25 cellular contexts compared by ENCODE assay signal in the genomic region with DNA sequence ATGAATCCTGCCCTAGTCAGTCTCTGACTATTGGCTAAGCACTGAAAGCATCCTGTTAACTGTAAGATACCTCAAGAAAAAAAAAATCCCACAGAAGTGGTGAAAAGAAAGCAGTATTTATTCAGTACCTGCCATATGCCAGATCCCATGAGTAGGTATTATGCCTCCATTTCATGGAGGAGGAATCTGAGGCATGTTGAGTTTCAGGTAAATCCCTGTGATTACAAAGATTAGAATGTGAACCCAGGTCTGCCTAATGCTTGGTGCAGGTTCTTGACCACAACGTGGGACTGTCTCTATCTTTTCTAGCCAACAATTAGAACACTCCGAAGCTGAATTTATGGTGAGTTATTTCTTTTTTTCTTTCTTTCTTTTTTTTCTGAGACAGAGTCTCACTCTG. TPM values are rescaled to one million over a fixed set of nuclear protein-coding genes. Genes with fewer than 3 reads are reported as not detected.
"Had no signal": no experiment of that assay in that cellular context is flagged by ENCODE, and none has a peak within 500 bp of the region (broad histone marks: within the 10 kb centered on the region; RNA-seq: fewer than 3 reads in every experiment).

No MANE protein-coding gene starts in this region.

- H2AFZ ChIP-seq: neural progenitor cell, parathyroid adenoma had no signal

- H3K4me1 ChIP-seq: neural progenitor cell, parathyroid adenoma, psoas muscle, sigmoid colon, tibial nerve, upper lobe of right lung, uterus had no signal

- H3K79me2 ChIP-seq: parathyroid adenoma had no signal

- FAIRE-seq: small intestine had no signal

- H3K9ac ChIP-seq: neural progenitor cell, parathyroid adenoma had no signal

- H3K27ac ChIP-seq: neural progenitor cell, ovary, parathyroid adenoma, psoas muscle, right lobe of liver, sigmoid colon, thoracic aorta, thyroid gland, tibial nerve, upper lobe of right lung, uterus had no signal

- H3K9me3 ChIP-seq: ovary, psoas muscle, right lobe of liver, sigmoid colon, stomach, thoracic aorta, thyroid gland, tibial nerve, upper lobe of right lung, uterus had no signal

- H3K4me3 ChIP-seq: neural progenitor cell, ovary, psoas muscle, right lobe of liver, sigmoid colon, stomach, thoracic aorta, thyroid gland, tibial nerve, upper lobe of right lung, uterus had no signal

- H3K36me3 ChIP-seq: neural progenitor cell, ovary, right lobe of liver, sigmoid colon, stomach, thoracic aorta, thyroid gland, tibial nerve, upper lobe of right lung, uterus had no signal

- ATAC-seq: natural killer cell; right cardiac atrium; right lobe of liver; stimulated activated effector memory CD8-positive, alpha-beta T cell treated with anti-CD3 and anti-CD28 coated beads, Interleukin-12 subunit alpha, Interleukin-12 subunit beta, amount 100 ng/mL, for 72 hours; stimulated activated naive B cell treated with anti-CD40 and anti-IgM and Interleukin-4, amounts not matched to agents 10 μg/mL and 1 μg/mL and 100 μg/mL, for 72 hours; upper lobe of right lung had no signal

- H3K27me3 ChIP-seq: neural progenitor cell, ovary, right lobe of liver, sigmoid colon, stomach, thyroid gland, tibial nerve, upper lobe of right lung, uterus had no signal

- H3K4me2 ChIP-seq: neural progenitor cell had no signal

- DNase-seq: natural killer cell; occipital lobe; ovary; posterior cingulate gyrus; psoas muscle; right cardiac atrium; right lobe of liver; sigmoid colon; small intestine; stimulated activated CD4-positive, alpha-beta T cell treated with anti-CD3 and anti-CD28 coated beads, Interleukin-15, amount 100 ng/mL, for 24 hours; stimulated activated CD4-positive, alpha-beta T cell treated with anti-CD3 and anti-CD28 coated beads, Interleukin-2, amount 100 ng/mL, for 24 hours; stimulated activated CD4-positive, alpha-beta T cell treated with anti-CD3 and anti-CD28 coated beads, Interleukin-2, amount 100 ng/mL, for 48 hours; stimulated activated CD4-positive, alpha-beta T cell treated with anti-CD3 and anti-CD28 coated beads, Interleukin-4, amount 100 ng/mL, for 24 hours; stimulated activated naive B cell treated with anti-CD40 and anti-IgM and Interleukin-4, amounts not matched to agents 10 μg/mL and 1 μg/mL and 100 μg/mL, for 72 hours; stimulated activated naive CD4-positive, alpha-beta T cell treated with Interleukin-2 at 50 U/mL for 16 hours; stomach; thyroid gland; upper lobe of right lung; uterus had no signal

RNA-seq across cellular contexts. Expression of gene SH3RF2, which starts 30.9 kb away (rescaled TPM):
- polyA plus RNA-seq: neural cell had no signal
